In the genomic region with DNA sequence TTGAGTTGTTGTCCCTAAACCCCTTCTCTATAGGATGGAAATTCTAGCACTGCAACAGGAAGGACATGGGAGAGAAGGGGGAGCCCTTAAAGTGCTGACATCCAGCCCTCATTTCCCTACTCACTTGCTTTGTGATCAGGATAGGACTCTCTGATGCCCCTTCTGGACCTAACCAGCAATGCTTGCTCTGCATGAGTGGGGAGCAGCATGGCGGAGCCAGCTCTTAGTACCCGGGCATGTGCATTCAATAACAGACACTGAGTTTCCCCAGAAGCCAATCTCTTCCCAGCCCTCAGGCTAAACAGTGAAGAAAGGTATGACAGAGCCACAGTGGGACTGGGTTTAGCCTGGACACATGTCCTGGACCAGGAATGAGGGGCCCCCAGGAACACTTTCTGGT, we compare ENCODE assay signal across 1 cellular context.
TF ChIP-seq lines count a peak whose summit lies in the region.

No MANE protein-coding gene starts in this region.

TF ChIP-seq in K562, 482 proteins besides CTCF, POLR2A, EP300 and RAD21:
- no peak for TF ChIP-seq CEBPG (CRISPR knock-in tag; IDR thresholded peaks at IDR 0.05)
- TF ChIP-seq CEBPG (tag; conservative IDR thresholded peaks at IDR 0.05 in 1 of 2, IDR thresholded peaks at IDR 0.05 in 1 of 2), result no peak
- no peak for TF ChIP-seq SUPT5H (IDR thresholded peaks at IDR 0.05)
- no peak for TF ChIP-seq TFAM (CRISPR knock-in tag; conservative IDR thresholded peaks at IDR 0.05)
- TF ChIP-seq, protein P1, sequence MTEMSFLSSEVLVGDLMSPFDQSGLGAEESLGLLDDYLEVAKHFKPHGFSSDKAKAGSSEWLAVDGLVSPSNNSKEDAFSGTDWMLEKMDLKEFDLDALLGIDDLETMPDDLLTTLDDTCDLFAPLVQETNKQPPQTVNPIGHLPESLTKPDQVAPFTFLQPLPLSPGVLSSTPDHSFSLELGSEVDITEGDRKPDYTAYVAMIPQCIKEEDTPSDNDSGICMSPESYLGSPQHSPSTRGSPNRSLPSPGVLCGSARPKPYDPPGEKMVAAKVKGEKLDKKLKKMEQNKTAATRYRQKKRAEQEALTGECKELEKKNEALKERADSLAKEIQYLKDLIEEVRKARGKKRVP (CRISPR knock-in tag; IDR thresholded peaks at IDR 0.05), result no peak
- no peak for TF ChIP-seq ZNF263 (CRISPR knock-in tag; IDR thresholded peaks at IDR 0.05; ENCODE audit: borderline replicate concordance)
- peak in 1 of 3 experiments; percentile 20 for TF ChIP-seq YY1 (IDR thresholded peaks at IDR 0.05; ENCODE audit: borderline replicate concordance in 1 of 3, control insufficient read depth in 1 of 3, extremely low read depth in 1 of 3, insufficient read depth in 3 of 3, insufficient read length in 1 of 3, insufficient replicate concordance in 2 of 3, low read depth in 1 of 3, low read length in 2 of 3)
- TF ChIP-seq SMARCA4 (IDR thresholded peaks at IDR 0.05), result no peak
- TF ChIP-seq KDM5B (IDR thresholded peaks at IDR 0.05; ENCODE audit: insufficient replicate concordance, low read depth, low read length), result no peak
- TF ChIP-seq, protein P2, sequence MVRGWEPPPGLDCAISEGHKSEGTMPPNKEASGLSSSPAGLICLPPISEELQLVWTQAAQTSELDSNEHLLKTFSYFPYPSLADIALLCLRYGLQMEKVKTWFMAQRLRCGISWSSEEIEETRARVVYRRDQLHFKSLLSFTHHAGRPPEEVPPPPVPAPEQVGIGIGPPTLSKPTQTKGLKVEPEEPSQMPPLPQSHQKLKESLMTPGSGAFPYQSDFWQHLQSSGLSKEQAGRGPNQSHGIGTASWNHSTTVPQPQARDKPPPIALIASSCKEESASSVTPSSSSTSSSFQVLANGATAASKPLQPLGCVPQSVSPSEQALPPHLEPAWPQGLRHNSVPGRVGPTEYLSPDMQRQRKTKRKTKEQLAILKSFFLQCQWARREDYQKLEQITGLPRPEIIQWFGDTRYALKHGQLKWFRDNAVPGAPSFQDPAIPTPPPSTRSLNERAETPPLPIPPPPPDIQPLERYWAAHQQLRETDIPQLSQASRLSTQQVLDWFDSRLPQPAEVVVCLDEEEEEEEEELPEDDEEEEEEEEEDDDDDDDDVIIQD (CRISPR knock-in tag; IDR thresholded peaks at IDR 0.05), result no peak
